12 cellular contexts compared by ENCODE assay signal in the genomic region with DNA sequence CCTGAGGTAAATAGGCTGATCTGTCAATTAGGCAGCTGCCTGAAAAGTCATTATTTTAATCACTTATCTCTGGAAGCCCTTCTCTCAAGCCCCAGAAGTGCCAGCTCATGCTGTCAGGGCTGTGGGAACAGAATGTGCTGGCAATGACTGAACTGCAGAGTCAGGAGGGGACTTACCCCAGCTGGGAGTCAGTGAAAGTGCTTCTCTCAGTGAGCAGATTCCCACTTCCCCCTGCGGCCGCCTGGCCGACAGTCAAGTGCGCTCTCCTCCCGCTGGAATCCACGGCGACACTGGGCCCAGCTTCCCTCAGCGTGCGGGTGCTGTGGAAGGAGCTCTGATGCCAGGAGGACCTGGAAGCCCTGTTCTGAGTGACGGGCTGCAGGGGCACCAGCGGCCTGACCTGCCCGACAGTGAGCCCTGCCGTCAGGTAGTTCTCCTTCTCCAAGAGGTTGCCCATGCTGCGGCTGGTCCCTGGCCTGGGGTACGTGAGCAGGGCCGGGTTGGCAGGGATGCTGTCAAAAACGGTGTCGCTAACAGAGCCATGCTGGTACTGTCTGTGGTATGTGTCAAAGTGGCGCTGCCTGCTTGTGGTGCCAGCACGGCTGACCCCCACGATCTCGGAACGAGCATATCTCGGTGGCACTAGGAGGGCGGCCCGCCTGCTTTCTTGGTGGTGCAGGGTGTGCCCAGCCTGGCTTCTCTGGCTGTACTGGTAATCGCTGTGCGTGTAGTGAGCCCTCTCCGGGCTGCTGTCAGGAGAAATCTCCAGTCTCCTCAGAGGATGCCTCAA. TPM values are rescaled to one million over a fixed set of nuclear protein-coding genes. Genes with fewer than 3 reads are reported as not detected.
A peak's percentile ranks its signal among the peaks of the same experiment; 100 is the strongest.
DNase-seq lines count a peak whose midpoint lies in the region; ATAC-seq and TF ChIP-seq lines count a peak whose summit lies in the region.
"Had no signal": no experiment of that assay in that cellular context is flagged by ENCODE, and none has a peak within 500 bp of the region (broad histone marks: within the 10 kb centered on the region; RNA-seq: fewer than 3 reads in every experiment).

No MANE protein-coding gene starts in this region.

- no peak overlapping the region for H4K8ac ChIP-seq in mesenchymal stem cell (ENCODE audit: low read length)

- no peak overlapping the region for H2AFZ ChIP-seq in mesenchymal stem cell (ENCODE audit: low read depth, low read length)

- no peak for TF ChIP-seq EP300 in sigmoid colon (IDR thresholded peaks at IDR 0.05)

- TF ChIP-seq POLR2A in sigmoid colon (IDR thresholded peaks at IDR 0.05), result no peak
- no peak for TF ChIP-seq POLR2A in uterus (IDR thresholded peaks at IDR 0.05)

- peak overlapping the region in 1 of 2 experiments; percentile 18 for H3K18ac ChIP-seq in mesenchymal stem cell (ENCODE audit: low read depth in 1 of 2, low read length in 2 of 2)

- TF ChIP-seq CTCF in BE2C (IDR thresholded peaks at IDR 0.05; ENCODE audit: low read depth, low read length) (no peak), choroid plexus epithelial cell (conservative IDR thresholded peaks at IDR 0.05; ENCODE audit: low read depth, low read length) (no peak), sigmoid colon (IDR thresholded peaks at IDR 0.05) (no peak), uterus (IDR thresholded peaks at IDR 0.05) (no peak)

- no peak overlapping the region for H3K4ac ChIP-seq in mesenchymal stem cell (ENCODE audit: low read depth in 1 of 2, low read length in 2 of 2)

- no peak overlapping the region for H2BK12ac ChIP-seq in mesenchymal stem cell (ENCODE audit: low read length in 2 of 2)

- H3K27ac ChIP-seq in mesenchymal stem cell (ENCODE audit: low read length, poor library complexity, severe bottlenecking) (no peak overlapping the region), sigmoid colon (no peak overlapping the region), uterus (no peak overlapping the region)

- no peak overlapping the region for H3K4me2 ChIP-seq in mesenchymal stem cell (ENCODE audit: low read length, poor library complexity, severe bottlenecking)

- intact Hi-C loops in sigmoid colon (cut with DNase I) (no loop called here), uterus (cut with DNase I; ENCODE audit: low total_unique reads) (no loop called here)

- no peak for ATAC-seq in GM21576 (IDR thresholded peaks at IDR 0.05; ENCODE audit: unreplicated experiment)
- ATAC-seq in HG03135 (IDR thresholded peaks at IDR 0.05; ENCODE audit: unreplicated experiment), result no peak

- no peaks in the 10 kb centered on the region for H3K79me1 ChIP-seq in mesenchymal stem cell (replicated peaks; ENCODE audit: low read length, poor library complexity, severe bottlenecking)

- H2AK5ac ChIP-seq in mesenchymal stem cell (ENCODE audit: low read length, severe bottlenecking), result no peak overlapping the region

- no peaks in the 10 kb centered on the region for H3K36me3 ChIP-seq in BE2C
- peaks cover 0 to 7% of the 10 kb centered on the region in 2 experiments for H3K36me3 ChIP-seq in mesenchymal stem cell (ENCODE audit: control insufficient read depth in 1 of 2, insufficient read depth in 2 of 2, low read depth in 1 of 2, low read length in 2 of 2)
- no peaks in the 10 kb centered on the region for H3K36me3 ChIP-seq in sigmoid colon
- no peaks in the 10 kb centered on the region for H3K36me3 ChIP-seq in uterus

- no peak overlapping the region for H2BK120ac ChIP-seq in mesenchymal stem cell (ENCODE audit: low read depth, low read length)

- WGBS in mesenchymal stem cell, result 94% methylated on average over 29 of the region's 29 CpGs
- 94% methylated on average over 29 of the region's 29 CpGs for WGBS in sigmoid colon, 2 donors

- peak overlapping the region in 1 of 2 experiments; percentile 13 for H3K14ac ChIP-seq in mesenchymal stem cell (ENCODE audit: low read length in 2 of 2)

- H3K4me1 ChIP-seq in BE2C (no peaks in the 10 kb centered on the region), mesenchymal stem cell (ENCODE audit: control insufficient read depth, insufficient read depth, low read depth, low read length) (peaks cover 3% of the 10 kb centered on the region), sigmoid colon (no peaks in the 10 kb centered on the region), uterus (no peaks in the 10 kb centered on the region)

- no peak overlapping the region for H3K9ac ChIP-seq in mesenchymal stem cell (ENCODE audit: low read length)

- H4K91ac ChIP-seq in mesenchymal stem cell (ENCODE audit: low read length), result peak overlapping the region; percentile 53

- DNase-seq in BE2C (peak; percentile 14), NCI-H1694 treated with DMSO at 0.1 percent for 48 hours (lab: John Stamatoyannopoulos, UW) (peak; percentile 100), choroid plexus epithelial cell (ENCODE audit: low read depth) (peak; percentile 44), mesenchymal stem cell (peak; percentile 11), sigmoid colon (no peak), uterus (no peak)
- DNase-seq: activated CD4-positive, alpha-beta T cell treated with anti-CD3 and anti-CD28 coated beads for 48 hours; MM.1S; SHP77 treated with DMSO at 0.1 percent for 48 hours; stimulated activated naive CD4-positive, alpha-beta T cell treated with Interleukin-2 at 50 U/mL for 16 hours had no signal

- H2BK5ac ChIP-seq in mesenchymal stem cell (ENCODE audit: low read depth, low read length, poor library complexity, severe bottlenecking), result no peak overlapping the region

- H3K4me3 ChIP-seq in BE2C (ENCODE audit: low read depth, low read length) (no peak overlapping the region), choroid plexus epithelial cell (ENCODE audit: low read depth, low read length) (no peak overlapping the region), mesenchymal stem cell (ENCODE audit: insufficient read depth in 1 of 2, low read depth in 1 of 2, low read length in 2 of 2) (no peak overlapping the region), sigmoid colon (no peak overlapping the region), uterus (no peak overlapping the region)

- H3K9me3 ChIP-seq in BE2C, result no peaks in the 10 kb centered on the region
- H3K9me3 ChIP-seq in mesenchymal stem cell (ENCODE audit: control insufficient read depth, low read length), result no peaks in the 10 kb centered on the region
- H3K9me3 ChIP-seq in sigmoid colon, result no peaks in the 10 kb centered on the region
- H3K9me3 ChIP-seq in uterus, result no peaks in the 10 kb centered on the region

- H3K23ac ChIP-seq in mesenchymal stem cell (ENCODE audit: low read length in 2 of 2), result no peak overlapping the region

- no peaks in the 10 kb centered on the region for H3K27me3 ChIP-seq in BE2C
- no peaks in the 10 kb centered on the region for H3K27me3 ChIP-seq in mesenchymal stem cell (ENCODE audit: control insufficient read depth in 1 of 2, insufficient read depth in 1 of 2, low read length in 2 of 2)
- H3K27me3 ChIP-seq in sigmoid colon, result no peaks in the 10 kb centered on the region
- H3K27me3 ChIP-seq in uterus, result no peaks in the 10 kb centered on the region

- H2BK15ac ChIP-seq in mesenchymal stem cell (ENCODE audit: low read depth, poor library complexity, severe bottlenecking), result no peak overlapping the region

RNA-seq across cellular contexts. Expression of a gene that starts 18.7 kb away (rescaled TPM):
- not detected for polyA plus RNA-seq in BE2C (2012; ENCODE audit: insufficient read depth, insufficient read length, low read depth)
- 3.8 TPM for polyA plus RNA-seq in mesenchymal stem cell (2013, experiment 1 of 2)
- polyA plus RNA-seq in mesenchymal stem cell (2013, experiment 2 of 2), result 3.8 TPM
- total RNA-seq in sigmoid colon, result 1 to 10 TPM in 3 of 4 donors, under 1 TPM in 1; 0.71 to 4.2 (median 1.3) TPM
- polyA plus RNA-seq in sigmoid colon, result 10 to 100 TPM; 39.6 to 45.2 (median 42.1) TPM
- 10 to 100 TPM in 1 of 4 donors, 1 to 10 TPM in 1, under 1 TPM in 2; 0.77 to 34.4 (median 5.3) TPM for total RNA-seq in uterus

Comparison
In these comparisons a context has a peak if more than half of its experiments do, and no peak if none do; other contexts are left out.
1. DNase-seq: peak in BE2C (single experiment), NCI-H1694 treated with DMSO at 0.1 percent for 48 hours (single experiment), choroid plexus epithelial cell (single experiment) and mesenchymal stem cell (single experiment); none in sigmoid colon (single experiment) and uterus (0 of 2).